ENCODE assay signal across 11 cellular contexts in the genomic region with DNA sequence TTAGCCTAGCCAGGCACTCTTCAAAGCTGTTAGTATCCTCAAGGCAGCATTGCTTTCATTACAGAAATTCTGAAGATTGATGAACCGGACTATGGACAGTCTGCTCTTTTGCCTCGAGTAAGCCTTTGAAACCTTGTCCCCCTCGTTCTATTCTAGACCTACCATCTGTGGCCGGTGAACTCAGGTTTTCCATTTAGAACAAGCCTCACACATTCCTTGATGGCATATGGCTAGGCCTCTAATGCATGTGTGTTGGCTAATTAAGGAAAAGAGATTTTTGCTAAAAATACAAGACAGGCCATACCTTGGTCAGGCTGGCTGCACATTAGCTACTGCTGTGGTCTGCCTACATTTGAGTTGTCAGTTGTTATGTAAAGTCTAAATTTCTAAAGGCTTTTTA.
"Had no signal": no experiment of that assay in that cellular context is flagged by ENCODE, and none has a peak within 500 bp of the region (broad histone marks: within the 10 kb centered on the region; RNA-seq: fewer than 3 reads in every experiment).

No MANE protein-coding gene starts in this region.

- H3K27ac ChIP-seq: colonic mucosa, foreskin keratinocyte, pancreas, transverse colon had no signal

- H3K9me3 ChIP-seq: colonic mucosa, pancreas, transverse colon had no signal

- H3K4me1 ChIP-seq: colonic mucosa, pancreas had no signal

- H3K4me3 ChIP-seq: colonic mucosa, pancreas, transverse colon had no signal

- H3K36me3 ChIP-seq: colonic mucosa, pancreas, transverse colon had no signal

- H3K9me3 Mint-ChIP-seq: activated T-cell treated with anti-CD3 and anti-CD28 coated beads, Interleukin-2, amount 50 U/mL, for 4 hours had no signal

- H3K27me3 ChIP-seq: colonic mucosa, foreskin keratinocyte, pancreas, transverse colon had no signal

- H3K4me3 Mint-ChIP-seq: activated T-cell treated with anti-CD3 and anti-CD28 coated beads, Interleukin-2, amount 50 U/mL, for 4 hours; naive B cell; T-helper 17 cell had no signal

- H3K27me3 Mint-ChIP-seq: naive B cell, T-helper 17 cell had no signal

- H3K27ac Mint-ChIP-seq: activated naive CD4-positive, alpha-beta T cell treated with anti-CD3 and anti-CD28 coated beads, Interleukin-2, amount 50 U/mL, for 72 hours; naive B cell; T-helper 17 cell had no signal

- DNase-seq: activated effector memory CD4-positive, alpha-beta T cell treated with anti-CD3 and anti-CD28 coated beads, Interleukin-2, amount 50 U/mL, for 16 hours; activated T-cell treated with anti-CD3 and anti-CD28 coated beads, Interleukin-2, amount 50 U/mL, for 4 hours; amygdala; colonic mucosa; foreskin keratinocyte; naive B cell; pancreas; small intestine; T-helper 17 cell; transverse colon had no signal

- ATAC-seq: activated naive CD4-positive, alpha-beta T cell treated with anti-CD3 and anti-CD28 coated beads, Interleukin-2, amount 50 U/mL, for 72 hours; activated T-cell treated with anti-CD3 and anti-CD28 coated beads, Interleukin-2, amount 50 U/mL, for 4 hours; foreskin keratinocyte; T-helper 17 cell had no signal
